In genomic region chr12:58988643-58989042, GRCh38 we compare ENCODE assay signal across 20 cellular contexts.
"Had no signal": no experiment of that assay in that cellular context is flagged by ENCODE, and none has a peak within 500 bp of the region (broad histone marks: within the 10 kb centered on the region; RNA-seq: fewer than 3 reads in every experiment).

No MANE protein-coding gene starts in this region.

- H3K9me3 ChIP-seq: adrenal gland had no signal

- H3K36me3 ChIP-seq: adrenal gland had no signal

- ATAC-seq: activated CD8-positive, alpha-beta T cell treated with anti-CD3 and anti-CD28 coated beads, Interleukin-2, amount 10 ng/mL, durations not matched to agents 7 days and 5 days; WTC11 had no signal

- H3K4me2 ChIP-seq: PC-9 had no signal

- H3K27me3 ChIP-seq: adrenal gland had no signal

- H3K27ac ChIP-seq: adrenal gland, PC-9 had no signal

- H2AFZ ChIP-seq: PC-9 had no signal

- H3K4me1 ChIP-seq: adrenal gland had no signal

- H3K4me3 ChIP-seq: adrenal gland, PC-9 had no signal

- DNase-seq: activated CD4-positive, alpha-beta T cell treated with anti-CD3 and anti-CD28 coated beads for 48 hours; activated CD4-positive, alpha-beta T cell treated with anti-CD3 and anti-CD28 coated beads, Interleukin-2, amount 50 U/mL, for 4 hours; activated CD4-positive, CD25-positive, alpha-beta regulatory T cell treated with anti-CD3 and anti-CD28 coated beads, Interleukin-2, amount 50 U/mL, for 72 hours; activated CD8-positive, alpha-beta memory T cell treated with anti-CD3 and anti-CD28 coated beads, Interleukin-2, amount 50 U/mL, for 48 hours; activated CD8-positive, alpha-beta T cell treated with anti-CD3 and anti-CD28 coated beads, Interleukin-2, amount 10 ng/mL, durations not matched to agents 7 days and 5 days; activated naive CD4-positive, alpha-beta T cell treated with anti-CD3 and anti-CD28 coated beads, Interleukin-2, amount 50 U/mL, for 16 hours; activated naive CD8-positive, alpha-beta T cell treated with anti-CD3 and anti-CD28 coated beads, Interleukin-2, amount 10 ng/mL, durations not matched to agents 7 days and 5 days; activated T-cell treated with anti-CD3 and anti-CD28 coated beads, Interleukin-2, amount 50 U/mL, for 1 hour; adrenal gland; anterior cingulate cortex; NCI-H1092 treated with DMSO at 0.1 percent for 48 hours; NCI-H1417 treated with DMSO at 0.1 percent for 48 hours; NCI-H1694 treated with DMSO at 0.1 percent for 48 hours; NCI-H2029 treated with DMSO at 0.1 percent for 48 hours; NCI-H510A treated with DMSO at 0.1 percent for 48 hours; NCI-H69; PC-9; SHP77 treated with DMSO at 0.1 percent for 48 hours; T-helper 1 cell had no signal
